ENCODE assay signal across 8 cellular contexts in genomic region chr22:38733329-38734202, GRCh38. TPM values are rescaled to one million over a fixed set of nuclear protein-coding genes. Genes with fewer than 3 reads are reported as not detected.
DNase-seq lines count a peak whose midpoint lies in the region; ATAC-seq, FAIRE-seq and TF ChIP-seq lines count a peak whose summit lies in the region.

No MANE protein-coding gene starts in this region.

- H3K4me1 ChIP-seq in HAP-1 (no peaks in the 10 kb centered on the region), K562 (replicated peaks in 1 of 2; ENCODE audit: control insufficient read depth in 2 of 2, insufficient read depth in 2 of 2, low read length in 2 of 2) (peaks cover 0 to 9% of the 10 kb centered on the region in 2 experiments; a peak in 2 of 5 replicates), spleen (peaks cover 5 to 82% (median 32%) of the 10 kb centered on the region in 6 donors)

- no TSS peak for BruUV-seq in K562 (replicated peaks; lab: Mats Ljungman, UMichigan)

- no peaks in the 10 kb centered on the region for H3K79me2 ChIP-seq in K562 (ENCODE audit: control insufficient read depth, insufficient read depth, low read length)

- H4K20me1 ChIP-seq in K562 (replicated peaks; ENCODE audit: control insufficient read depth, insufficient read depth, low read length): no peaks in the 10 kb centered on the region; the same call in 1 of the 2 replicates

- H3K36me3 ChIP-seq in BJ (ENCODE audit: control insufficient read depth, insufficient read depth, low read length): peaks cover 52% of the 10 kb centered on the region
- peaks cover 89% of the 10 kb centered on the region for H3K36me3 ChIP-seq in HAP-1 (replicated peaks)
- H3K36me3 ChIP-seq in K562 (ENCODE audit: control insufficient read depth, insufficient read depth, low read length): peaks cover 92% of the 10 kb centered on the region; the same call in 2 of the 3 replicates
- peaks cover under 1 to 100% (median 89%) of the 10 kb centered on the region in 6 donors for H3K36me3 ChIP-seq in spleen

- H3K4me2 ChIP-seq in K562 (ENCODE audit: insufficient read depth, low read length): no peak overlapping the region

- no peaks in the 10 kb centered on the region for H3K9me1 ChIP-seq in K562 (ENCODE audit: control insufficient read depth, insufficient read depth, low read length)

- TF ChIP-seq POLR2A in K562 (conservative IDR thresholded peaks at IDR 0.05) (peak; percentile 64; the same call in 1 of the 2 replicates), spleen (IDR thresholded peaks at IDR 0.05) (no peak)

- POLR2A ChIA-PET in BJ (lab: Charles Lee) (no interaction called here), K562 (lab: Yijun Ruan, JAX) (interaction anchor here (0.6 to 3.4 kb wide), 8 partner anchors 8 to 1286 kb away, joined by 3 to 24 read pairs (median 4); partner anchors contain the start of genes GTPBP1 and SUN2)

- H3K27me3 ChIP-seq in BJ (ENCODE audit: control insufficient read depth, insufficient read depth, low read length) (no peaks in the 10 kb centered on the region), HAP-1 (ENCODE audit: low read depth) (no peaks in the 10 kb centered on the region), K562 (ENCODE audit: control insufficient read depth in 2 of 2, insufficient read depth in 2 of 2, low read length in 2 of 2) (no peaks in the 10 kb centered on the region), spleen (replicated peaks in 1 of 7) (no peaks in the 10 kb centered on the region)

- in situ Hi-C loops in HAP-1 (cut with MboI; ENCODE audit: low sequenced_read_pairs): no loop called here
- in situ Hi-C loops in SK-MEL-5 (cut with HindIII; ENCODE audit: low pct_unique_long_range_greater_than_20kb, low sequenced_read_pairs): no loop called here
- in situ Hi-C loops in K562 (cut with MboI): no loop called here

- H3K9me3 ChIP-seq in HAP-1 (no peaks in the 10 kb centered on the region), K562 (replicated peaks; ENCODE audit: control insufficient read depth, insufficient read depth, low read depth, low read length) (no peaks in the 10 kb centered on the region), spleen (no peaks in the 10 kb centered on the region)

- H2AFZ ChIP-seq in K562 (ENCODE audit: low read depth, low read length): no peak overlapping the region

- TF ChIP-seq RAD21 in K562 (CRISPR knock-in tag; conservative IDR thresholded peaks at IDR 0.05 in 1 of 2, IDR thresholded peaks at IDR 0.05 in 1 of 2): peak in 1 of 2 experiments; percentile 29; a peak in 1 of 4 replicates

- H3K9ac ChIP-seq in K562 (ENCODE audit: insufficient read depth in 1 of 2, low read depth in 2 of 2, low read length in 2 of 2): no peak overlapping the region; a peak in 1 of 4 replicates

- H3K27ac ChIP-seq in K562 (ENCODE audit: extremely low read depth, low read depth, low read length) (no peak overlapping the region), spleen (peak overlapping the region in 6 of 8 donors; percentile 13 to 58 (median 42))

- DNase-seq in BJ (ENCODE audit: low read depth) (no peak), HAP-1 (ENCODE audit: low spot score in 2 of 2) (peak; percentile 9 to 73), SK-MEL-5 (ENCODE audit: low read depth, low spot score) (peak; percentile 33), K562 (ENCODE audit: extremely low read depth in 1 of 4, low spot score in 3 of 4) (peak; percentile 46 to 59 (median 56)), iPS-NIHi7 (ENCODE audit: extremely low spot score) (peak; percentile 76), spleen (peak; percentile 84)

- peak; percentile 77 for TF ChIP-seq CTCF in BJ (IDR thresholded peaks at IDR 0.05; ENCODE audit: insufficient read depth, low read depth, low read length)
- peak; percentile 59 to 81 (median 60) for TF ChIP-seq CTCF in K562 (IDR thresholded peaks at IDR 0.05 in 2 of 3, conservative IDR thresholded peaks at IDR 0.05 in 1 of 3; ENCODE audit: insufficient read depth in 2 of 3, low read depth in 1 of 3, low read length in 3 of 3)
- TF ChIP-seq CTCF in spleen (IDR thresholded peaks at IDR 0.05 in 8 of 11, conservative IDR thresholded peaks at IDR 0.05 in 3 of 11): peak; percentile 35 to 90 (median 74)

- peak; percentile 40 for FAIRE-seq in K562 (lab: Jason Lieb, UNC)

- intact Hi-C loops in K562 (cut with micrococcal nuclease): no loop called here
- intact Hi-C loops in spleen (cut with DNase I; ENCODE audit: low total_unique reads): no loop called here

- no peak for TF ChIP-seq EP300 in K562 (IDR thresholded peaks at IDR 0.05; ENCODE audit: low read length)

- CTCF ChIA-PET in BJ (lab: Yijun Ruan, JAX) (interaction anchor here (0.6 to 4.7 kb wide), 17 partner anchors 8 to 493 kb away, joined by 3 to 29 read pairs (median 4); no protein-coding TSS in a partner anchor), K562 (lab: Yijun Ruan, JAX; ENCODE audit: low intra/inter-chr PET ratio) (no interaction called here)

- 65% methylated on average over 6 of the region's 9 CpGs for WGBS in K562 (ENCODE audit: insufficient coverage, low coverage, missing lambda C conversion rate)
- 42 to 63% (median 54%) methylated on average over 6 to 9 of the region's 9 CpGs for WGBS in spleen, 5 donors

- ATAC-seq in K562: peak; percentile 84
- no peak for ATAC-seq in HG03139 (IDR thresholded peaks at IDR 0.05; ENCODE audit: unreplicated experiment)
- no peak for ATAC-seq in HG03039 (IDR thresholded peaks at IDR 0.05; ENCODE audit: unreplicated experiment)

- H3K4me3 ChIP-seq in BJ (ENCODE audit: low read depth, low read length): no peak overlapping the region
- H3K4me3 ChIP-seq in HAP-1: no peak overlapping the region
- H3K4me3 ChIP-seq in K562: no peak overlapping the region
- H3K4me3 ChIP-seq in spleen: no peak overlapping the region

RNA-seq across cellular contexts. Expression of gene SUN2, which starts 22.2 kb away (rescaled TPM):
- 52.4 and 98.4 TPM in 2 replicates for polyA plus RNA-seq in BJ (2011; rRNA removed)
- polyA minus RNA-seq in BJ (2011; rRNA and poly(A)+ RNA removed): 57.4 and 83.7 TPM in 2 replicates
- total RNA-seq in SK-MEL-5 (2014; rRNA removed; shearing (Covaris generic)): 30.0 and 30.7 TPM in 2 replicates
- 75.1 and 75.5 TPM in 2 replicates for polyA plus RNA-seq in SK-MEL-5 (2015; cell fraction: cytosol; rRNA removed)
- 41.0 and 69.5 TPM in 2 replicates for polyA plus RNA-seq in SK-MEL-5 (2015; cell fraction: nucleus; rRNA removed)
- total RNA-seq in K562 (2011; cell fraction: chromatin; rRNA removed; ENCODE audit: low replicate concordance): 38.9 and 115 TPM in 2 replicates
- 125 TPM in 2 replicates for total RNA-seq in K562 (2011; cell fraction: nucleolus; rRNA removed)
- total RNA-seq in K562 (2011; cell fraction: nucleoplasm; rRNA removed): 65.3 and 80.1 TPM in 2 replicates
- total RNA-seq in K562 (2014; rRNA removed): 31.0 and 42.6 TPM in 2 replicates
- total RNA-seq in K562 (2014; rRNA removed; fragmentation: Illumina TruSeq; extraction: Trizol): 5.2 and 7.1 TPM in 2 replicates
- 18.2 and 19.5 TPM in 2 replicates for total RNA-seq in K562 (2015; rRNA removed; fragmentation: Illumina TruSeq; extraction: Trizol)
- 37.2 and 38.8 TPM in 2 replicates for total RNA-seq in K562 (2021)
- polyA plus RNA-seq in K562 (2011; rRNA removed): 16.7 and 26.9 TPM in 2 replicates
- 23.3 and 36.3 TPM in 2 replicates for polyA plus RNA-seq in K562 (2011; cell fraction: cytosol; rRNA removed)
- 62.6 and 82.3 TPM in 2 replicates for polyA plus RNA-seq in K562 (2011; cell fraction: nucleus; rRNA removed)
- polyA plus RNA-seq in K562 (2012): 27.0 and 67.0 TPM in 2 replicates
- polyA plus RNA-seq in K562 (2014; fragmentation: Illumina TruSeq; extraction: Trizol): 13.8 and 22.6 TPM in 2 replicates
- under 1 TPM; 0.11 to 0.21 TPM for polyA plus RNA-seq in K562 (2014; fragmentation: Nextera tagmentation; extraction: Ambion mirVana)
- polyA plus RNA-seq in K562 (2014; rRNA removed): 27.8 and 31.5 TPM in 2 replicates
- polyA minus RNA-seq in K562 (2011; rRNA and poly(A)+ RNA removed): 9.1 and 19.4 TPM in 2 replicates
- 28.2 and 36.8 TPM in 2 replicates for polyA minus RNA-seq in K562 (2011; cell fraction: cytosol; rRNA and poly(A)+ RNA removed)
- polyA minus RNA-seq in K562 (2011; cell fraction: nucleus; rRNA and poly(A)+ RNA removed): 28.8 and 33.5 TPM in 2 replicates
- 100 to 1,000 TPM; 204 to 455 (median 220) TPM for total RNA-seq in spleen
- 10 to 100 TPM; 35.4 to 86.5 (median 38.9) TPM for polyA plus RNA-seq in spleen

RNA-seq across cellular contexts. Expression of gene GTPBP1, which starts 27.8 kb away (rescaled TPM):
- polyA plus RNA-seq in BJ (2011; rRNA removed) (24.0 and 31.1 TPM in 2 replicates), K562 (2011; rRNA removed) (23.3 and 38.4 TPM in 2 replicates), K562 (2014; fragmentation: Illumina TruSeq; extraction: Trizol) (30.6 and 38.6 TPM in 2 replicates), K562 (2014; fragmentation: Nextera tagmentation; extraction: Ambion mirVana) (under 1 TPM; 0.83 to 0.95 TPM), K562 (2014; rRNA removed) (30.9 and 32.6 TPM in 2 replicates), spleen (10 to 100 TPM in 1 of 3 donors, 1 to 10 TPM in 2; 9.7 to 31.9 (median 9.9) TPM)
- 25.6 and 30.4 TPM in 2 replicates for polyA minus RNA-seq in BJ (2011; rRNA and poly(A)+ RNA removed)
- total RNA-seq in SK-MEL-5 (2014; rRNA removed; shearing (Covaris generic)): 16.1 and 27.1 TPM in 2 replicates
- polyA plus RNA-seq in SK-MEL-5 (2015; cell fraction: cytosol; rRNA removed): 31.7 and 42.6 TPM in 2 replicates
- 71.4 and 122 TPM in 2 replicates for polyA plus RNA-seq in SK-MEL-5 (2015; cell fraction: nucleus; rRNA removed)
- 178 and 289 TPM in 2 replicates for total RNA-seq in K562 (2011; cell fraction: chromatin; rRNA removed; ENCODE audit: low replicate concordance)
- total RNA-seq in K562 (2011; cell fraction: nucleolus; rRNA removed): 122 and 125 TPM in 2 replicates
- total RNA-seq in K562 (2011; cell fraction: nucleoplasm; rRNA removed): 108 and 125 TPM in 2 replicates
- total RNA-seq in K562 (2014; rRNA removed) (24.4 and 25.0 TPM in 2 replicates), K562 (2014; rRNA removed; fragmentation: Illumina TruSeq; extraction: Trizol) (14.5 and 17.5 TPM in 2 replicates), K562 (2015; rRNA removed; fragmentation: Illumina TruSeq; extraction: Trizol) (15.9 and 16.0 TPM in 2 replicates), K562 (2021) (43.0 and 53.2 TPM in 2 replicates), spleen (100 to 1,000 TPM in 2 of 7 donors, 10 to 100 TPM in 5; 76.3 to 134 (median 98.8) TPM)
- polyA plus RNA-seq in K562 (2011; cell fraction: cytosol; rRNA removed): 17.9 and 20.7 TPM in 2 replicates
- polyA plus RNA-seq in K562 (2011; cell fraction: nucleus; rRNA removed): 79.8 and 120 TPM in 2 replicates
- polyA plus RNA-seq in K562 (2012): 22.5 and 29.8 TPM in 2 replicates
- 57.9 and 59.7 TPM in 2 replicates for polyA minus RNA-seq in K562 (2011; rRNA and poly(A)+ RNA removed)
- 24.3 and 38.6 TPM in 2 replicates for polyA minus RNA-seq in K562 (2011; cell fraction: cytosol; rRNA and poly(A)+ RNA removed)
- 57.2 and 62.2 TPM in 2 replicates for polyA minus RNA-seq in K562 (2011; cell fraction: nucleus; rRNA and poly(A)+ RNA removed)

RNA-seq across cellular contexts. Expression of gene JOSD1, which starts 32.8 kb away (rescaled TPM):
- 40.9 and 43.6 TPM in 2 replicates for polyA plus RNA-seq in BJ (2011; rRNA removed)
- polyA minus RNA-seq in BJ (2011; rRNA and poly(A)+ RNA removed): 37.4 and 46.7 TPM in 2 replicates
- 71.0 and 84.2 TPM in 2 replicates for total RNA-seq in SK-MEL-5 (2014; rRNA removed; shearing (Covaris generic))
- 75.3 and 82.5 TPM in 2 replicates for polyA plus RNA-seq in SK-MEL-5 (2015; cell fraction: cytosol; rRNA removed)
- polyA plus RNA-seq in SK-MEL-5 (2015; cell fraction: nucleus; rRNA removed): 68.8 and 79.8 TPM in 2 replicates
- 36.0 and 46.4 TPM in 2 replicates for total RNA-seq in K562 (2011; cell fraction: chromatin; rRNA removed; ENCODE audit: low replicate concordance)
- 31.5 and 32.4 TPM in 2 replicates for total RNA-seq in K562 (2011; cell fraction: nucleolus; rRNA removed)
- 31.9 and 36.6 TPM in 2 replicates for total RNA-seq in K562 (2011; cell fraction: nucleoplasm; rRNA removed)
- 28.0 and 33.9 TPM in 2 replicates for total RNA-seq in K562 (2014; rRNA removed)
- 30.0 and 30.4 TPM in 2 replicates for total RNA-seq in K562 (2014; rRNA removed; fragmentation: Illumina TruSeq; extraction: Trizol)
- total RNA-seq in K562 (2015; rRNA removed; fragmentation: Illumina TruSeq; extraction: Trizol): 26.0 and 26.7 TPM in 2 replicates
- 36.7 and 39.1 TPM in 2 replicates for total RNA-seq in K562 (2021)
- 31.6 and 31.8 TPM in 2 replicates for polyA plus RNA-seq in K562 (2011; rRNA removed)
- polyA plus RNA-seq in K562 (2011; cell fraction: cytosol; rRNA removed): 34.7 and 36.9 TPM in 2 replicates
- 35.2 and 39.9 TPM in 2 replicates for polyA plus RNA-seq in K562 (2011; cell fraction: nucleus; rRNA removed)
- polyA plus RNA-seq in K562 (2012): 25.7 and 27.9 TPM in 2 replicates
- polyA plus RNA-seq in K562 (2014; fragmentation: Illumina TruSeq; extraction: Trizol): 33.0 and 34.1 TPM in 2 replicates
- polyA plus RNA-seq in K562 (2014; fragmentation: Nextera tagmentation; extraction: Ambion mirVana): 1 to 10 TPM; 8.9 to 9.5 TPM
- 30.4 and 30.7 TPM in 2 replicates for polyA plus RNA-seq in K562 (2014; rRNA removed)
- polyA minus RNA-seq in K562 (2011; rRNA and poly(A)+ RNA removed): 19.3 and 25.4 TPM in 2 replicates
- 19.6 and 27.1 TPM in 2 replicates for polyA minus RNA-seq in K562 (2011; cell fraction: cytosol; rRNA and poly(A)+ RNA removed)
- polyA minus RNA-seq in K562 (2011; cell fraction: nucleus; rRNA and poly(A)+ RNA removed): 9.8 and 16.9 TPM in 2 replicates
- total RNA-seq in spleen: 10 to 100 TPM; 28.5 to 54.2 (median 36.4) TPM
- polyA plus RNA-seq in spleen: 10 to 100 TPM; 10.1 to 16.3 (median 13.8) TPM

RNA-seq across cellular contexts. Expression of gene TOMM22, which starts 51.8 kb away (rescaled TPM):
- polyA plus RNA-seq in BJ (2011; rRNA removed): 29.6 and 53.3 TPM in 2 replicates
- polyA minus RNA-seq in BJ (2011; rRNA and poly(A)+ RNA removed): 21.3 and 28.2 TPM in 2 replicates
- 78.4 and 102 TPM in 2 replicates for total RNA-seq in SK-MEL-5 (2014; rRNA removed; shearing (Covaris generic))
- polyA plus RNA-seq in SK-MEL-5 (2015; cell fraction: cytosol; rRNA removed): 71.7 and 99.0 TPM in 2 replicates
- 15.7 and 23.1 TPM in 2 replicates for polyA plus RNA-seq in SK-MEL-5 (2015; cell fraction: nucleus; rRNA removed)
- 7.9 and 9.6 TPM in 2 replicates for total RNA-seq in K562 (2011; cell fraction: chromatin; rRNA removed; ENCODE audit: low replicate concordance)
- 13.2 and 14.2 TPM in 2 replicates for total RNA-seq in K562 (2011; cell fraction: nucleolus; rRNA removed)
- total RNA-seq in K562 (2011; cell fraction: nucleoplasm; rRNA removed): 17.9 and 24.1 TPM in 2 replicates
- 73.8 and 92.1 TPM in 2 replicates for total RNA-seq in K562 (2014; rRNA removed)
- total RNA-seq in K562 (2014; rRNA removed; fragmentation: Illumina TruSeq; extraction: Trizol): 78.6 and 87.9 TPM in 2 replicates
- 76.2 and 82.8 TPM in 2 replicates for total RNA-seq in K562 (2015; rRNA removed; fragmentation: Illumina TruSeq; extraction: Trizol)
- 101 and 108 TPM in 2 replicates for total RNA-seq in K562 (2021)
- polyA plus RNA-seq in K562 (2011; rRNA removed): 46.9 and 49.6 TPM in 2 replicates
- 26.6 and 63.0 TPM in 2 replicates for polyA plus RNA-seq in K562 (2011; cell fraction: cytosol; rRNA removed)
- polyA plus RNA-seq in K562 (2011; cell fraction: nucleus; rRNA removed): 11.8 and 22.9 TPM in 2 replicates
- 35.2 and 85.7 TPM in 2 replicates for polyA plus RNA-seq in K562 (2012)
- 97.6 and 101 TPM in 2 replicates for polyA plus RNA-seq in K562 (2014; fragmentation: Illumina TruSeq; extraction: Trizol)
- polyA plus RNA-seq in K562 (2014; fragmentation: Nextera tagmentation; extraction: Ambion mirVana): 10 to 100 TPM; 25.8 to 36.3 TPM
- 58.3 and 59.8 TPM in 2 replicates for polyA plus RNA-seq in K562 (2014; rRNA removed)
- 32.7 and 35.9 TPM in 2 replicates for polyA minus RNA-seq in K562 (2011; rRNA and poly(A)+ RNA removed)
- polyA minus RNA-seq in K562 (2011; cell fraction: cytosol; rRNA and poly(A)+ RNA removed): 19.9 and 33.9 TPM in 2 replicates
- 4.8 and 9.8 TPM in 2 replicates for polyA minus RNA-seq in K562 (2011; cell fraction: nucleus; rRNA and poly(A)+ RNA removed)
- 10 to 100 TPM; 28.6 to 59.9 (median 50.6) TPM for total RNA-seq in spleen
- polyA plus RNA-seq in spleen: 10 to 100 TPM; 24.3 to 44.3 (median 41.3) TPM
